In genomic region chr1:39378377-39378776, GRCh38 we compare ENCODE assay signal across 11 cellular contexts.
A peak's percentile ranks its signal among the peaks of the same experiment; 100 is the strongest.
DNase-seq lines count a peak whose midpoint lies in the region; ATAC-seq, FAIRE-seq and TF ChIP-seq lines count a peak whose summit lies in the region.
"Had no signal": no experiment of that assay in that cellular context is flagged by ENCODE, and none has a peak within 500 bp of the region (broad histone marks: within the 10 kb centered on the region; RNA-seq: fewer than 3 reads in every experiment).

No MANE protein-coding gene starts in this region.

- no peak overlapping the region for H2AFZ ChIP-seq in osteoblast (ENCODE audit: low read length)

- DNase-seq in NCI-H1436 (lab: John Stamatoyannopoulos, UW) (peak; percentile 5), NCI-H1436 treated with DMSO at 0.1 percent for 48 hours (lab: John Stamatoyannopoulos, UW) (no peak), NCI-H1105 (lab: John Stamatoyannopoulos, UW) (peak; percentile 14), bronchial epithelial cell (ENCODE audit: low read depth) (peak; percentile 79), osteoblast (ENCODE audit: insufficient read length, low spot score, missing footprints) (no peak), AG08395 (ENCODE audit: low spot score) (no peak)
- DNase-seq: activated CD4-positive, alpha-beta T cell treated with anti-CD3 and anti-CD28 coated beads, Interleukin-2, amount 10 ng/mL, durations not matched to agents 7 days and 5 days; foreskin melanocyte; stimulated activated CD4-positive, alpha-beta T cell treated with anti-CD3 and anti-CD28 coated beads, Interleukin-4, amount 100 ng/mL, for 24 hours had no signal

- no peaks in the 10 kb centered on the region for H3K9me3 ChIP-seq in osteoblast (ENCODE audit: low read depth, low read length)

- H3K4me3 ChIP-seq in bronchial epithelial cell (ENCODE audit: low read depth, low read length) = no peak overlapping the region
- H3K4me3 ChIP-seq in osteoblast (ENCODE audit: insufficient read depth, low read length) = no peak overlapping the region

- H3K4me1 ChIP-seq in osteoblast (ENCODE audit: insufficient read depth, low read length) = no peaks in the 10 kb centered on the region

- no peak for ATAC-seq in activated CD4-positive, CD25-positive, alpha-beta regulatory T cell treated with anti-CD3 and anti-CD28 coated beads, Interleukin-2, amount 50 U/mL, for 24 hours
- no peak for ATAC-seq in GM19395 (IDR thresholded peaks at IDR 0.05; ENCODE audit: unreplicated experiment)

- no peak overlapping the region for H3K27ac ChIP-seq in osteoblast (ENCODE audit: low read depth, low read length)

- H3K79me2 ChIP-seq in osteoblast (ENCODE audit: insufficient read depth, low read length) = peaks cover 2% of the 10 kb centered on the region

- TF ChIP-seq CTCF in bronchial epithelial cell (IDR thresholded peaks at IDR 0.05; ENCODE audit: insufficient read depth, low read length, severe bottlenecking) = peak; percentile 74
- TF ChIP-seq CTCF in osteoblast (IDR thresholded peaks at IDR 0.05; ENCODE audit: extremely low read depth, low read depth, low read length) = peak; percentile 21

- H4K20me1 ChIP-seq in osteoblast (ENCODE audit: insufficient read depth, low read length) = no peaks in the 10 kb centered on the region

- H3K4me2 ChIP-seq in osteoblast (ENCODE audit: insufficient read depth, low read length) = no peak overlapping the region

- H3K27me3 ChIP-seq in bronchial epithelial cell (ENCODE audit: control insufficient read depth, insufficient read depth, low read length) (no peaks in the 10 kb centered on the region), osteoblast (ENCODE audit: insufficient read depth, low read length) (no peaks in the 10 kb centered on the region)

- peaks cover 13% of the 10 kb centered on the region for H3K36me3 ChIP-seq in bronchial epithelial cell (ENCODE audit: control insufficient read depth, insufficient read depth, low read length)
- H3K36me3 ChIP-seq in osteoblast (ENCODE audit: insufficient read depth, low read length) = peaks cover 54% of the 10 kb centered on the region

- FAIRE-seq in bronchial epithelial cell (lab: Jason Lieb, UNC) = peak; percentile 93

Comparison
In these comparisons a context has a peak if more than half of its experiments do, and no peak if none do; other contexts are left out.
1. DNase-seq: peak in NCI-H1436 (single experiment), NCI-H1105 (single experiment) and bronchial epithelial cell (single experiment); none in NCI-H1436 treated with DMSO at 0.1 percent for 48 hours (single experiment), osteoblast (single experiment) and AG08395 (single experiment).